7 cellular contexts compared by ENCODE assay signal in the genomic region with DNA sequence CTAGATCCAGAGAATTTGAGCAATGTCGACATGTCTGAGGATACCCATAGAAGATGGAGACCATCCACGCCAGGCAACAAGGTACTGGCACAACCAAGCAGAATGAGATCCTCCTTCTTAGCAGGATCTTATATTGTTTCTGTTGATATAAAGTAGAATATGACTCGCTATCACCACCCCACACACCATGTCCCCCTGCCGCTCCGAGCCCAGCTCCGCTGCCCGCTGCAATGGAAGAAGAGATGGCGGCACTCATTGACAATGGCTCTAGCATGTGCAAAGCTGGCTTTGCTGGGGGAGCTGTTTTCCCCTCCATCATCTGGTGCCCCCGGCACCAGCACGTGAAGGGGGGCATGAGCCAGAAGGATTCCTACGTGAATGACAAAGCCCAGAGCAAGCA. TPM values are rescaled to one million over a fixed set of nuclear protein-coding genes. Genes with fewer than 3 reads are reported as not detected.
"Had no signal": no experiment of that assay in that cellular context is flagged by ENCODE, and none has a peak within 500 bp of the region (broad histone marks: within the 10 kb centered on the region; RNA-seq: fewer than 3 reads in every experiment).

No MANE protein-coding gene starts in this region.

- H3K27ac ChIP-seq: HL-60 had no signal

- DNase-seq: IMR-90, KBM-7 had no signal

- H3K4me3 ChIP-seq: K562 had no signal

RNA-seq across cellular contexts. Expression of gene FBXL7, which starts 49.5 kb away (rescaled TPM):
- total RNA-seq: HT-29 had no signal
- polyA plus RNA-seq: HepG2, IgD-negative memory B cell had no signal
